ENCODE assay signal across 6 cellular contexts in genomic region chr2:202386495-202386894, GRCh38. TPM values are rescaled to one million over a fixed set of nuclear protein-coding genes. Genes with fewer than 3 reads are reported as not detected.
DNase-seq lines count a peak whose midpoint lies in the region; ATAC-seq and TF ChIP-seq lines count a peak whose summit lies in the region.
"Not testable (repeated sequence)": the region's sequence is repeated elsewhere in the genome, so short reads cannot be mapped to it uniquely, and the experiment has no call there.

No MANE protein-coding gene starts in this region.

- peak overlapping the region; percentile 72 for H3K27ac Mint-ChIP-seq in activated naive CD8-positive, alpha-beta T cell treated with anti-CD3 and anti-CD28 coated beads, Interleukin-2, amount 50 U/mL, for 24 hours
- H3K27ac Mint-ChIP-seq in chondrocyte (ENCODE audit: unreplicated experiment) (peak overlapping the region; percentile 78), mesothelial cell of epicardium (peak overlapping the region; percentile 32), osteocyte (ENCODE audit: unreplicated experiment) (peak overlapping the region; percentile 1)

- POLR2A ChIA-PET in HEK293T (lab: Yijun Ruan, JAX) = not testable (repeated sequence)

- H3K4me3 Mint-ChIP-seq in activated naive CD8-positive, alpha-beta T cell treated with anti-CD3 and anti-CD28 coated beads, Interleukin-2, amount 50 U/mL, for 24 hours; chondrocyte (ENCODE audit: unreplicated experiment); mesothelial cell of epicardium; osteocyte (ENCODE audit: unreplicated experiment): not testable (repeated sequence)

- not testable (repeated sequence) for H3K36me3 ChIP-seq in SJCRH30

- CTCF ChIA-PET in HEK293T (lab: Yijun Ruan, JAX) = not testable (repeated sequence)

- peaks cover 20% of the 10 kb centered on the region for H3K4me1 ChIP-seq in SJCRH30

- not testable (repeated sequence) for H3K9me3 Mint-ChIP-seq in activated naive CD8-positive, alpha-beta T cell treated with anti-CD3 and anti-CD28 coated beads, Interleukin-2, amount 50 U/mL, for 24 hours; chondrocyte (ENCODE audit: low read depth); mesothelial cell of epicardium; osteocyte (ENCODE audit: unreplicated experiment)

- TF ChIP-seq CTCF in chondrocyte (IDR thresholded peaks at IDR 0.05); mesothelial cell of epicardium (IDR thresholded peaks at IDR 0.05; ENCODE audit: unreplicated experiment); osteocyte (IDR thresholded peaks at IDR 0.05): not testable (repeated sequence)

- not testable (repeated sequence) for H3K27me3 Mint-ChIP-seq in activated naive CD8-positive, alpha-beta T cell treated with anti-CD3 and anti-CD28 coated beads, Interleukin-2, amount 50 U/mL, for 24 hours; chondrocyte (ENCODE audit: low read depth); mesothelial cell of epicardium (ENCODE audit: low read depth); osteocyte (ENCODE audit: unreplicated experiment)

- not testable (repeated sequence) for DNase-seq in HEK293T (ENCODE audit: extremely low spot score); SJCRH30; activated naive CD8-positive, alpha-beta T cell treated with anti-CD3 and anti-CD28 coated beads, Interleukin-2, amount 50 U/mL, for 24 hours; chondrocyte (ENCODE audit: low spot score); mesothelial cell of epicardium (ENCODE audit: low spot score in 2 of 2, unreplicated experiment in 2 of 2); osteocyte (ENCODE audit: extremely low spot score, unreplicated experiment)

- ATAC-seq in activated naive CD8-positive, alpha-beta T cell treated with anti-CD3 and anti-CD28 coated beads, Interleukin-2, amount 50 U/mL, for 24 hours = not testable (repeated sequence)

- peaks cover 28% of the 10 kb centered on the region for H3K4me1 Mint-ChIP-seq in activated naive CD8-positive, alpha-beta T cell treated with anti-CD3 and anti-CD28 coated beads, Interleukin-2, amount 50 U/mL, for 24 hours
- peaks cover 45% of the 10 kb centered on the region for H3K4me1 Mint-ChIP-seq in chondrocyte (ENCODE audit: low read depth)
- peaks cover 19% of the 10 kb centered on the region for H3K4me1 Mint-ChIP-seq in mesothelial cell of epicardium
- peaks cover 37% of the 10 kb centered on the region for H3K4me1 Mint-ChIP-seq in osteocyte (ENCODE audit: unreplicated experiment)

- H3K9me3 ChIP-seq in SJCRH30 (replicated peaks) = not testable (repeated sequence)

- peak overlapping the region; percentile 85; the same call in 1 of the 2 replicates for H3K27ac ChIP-seq in SJCRH30

- H3K27me3 ChIP-seq in SJCRH30 = not testable (repeated sequence)

- not testable (repeated sequence) for H3K36me3 Mint-ChIP-seq in activated naive CD8-positive, alpha-beta T cell treated with anti-CD3 and anti-CD28 coated beads, Interleukin-2, amount 50 U/mL, for 24 hours (ENCODE audit: low read depth); chondrocyte (ENCODE audit: low read depth); osteocyte (ENCODE audit: unreplicated experiment)
- H3K36me3 Mint-ChIP-seq in mesothelial cell of epicardium = peaks cover 14% of the 10 kb centered on the region

- H3K4me3 ChIP-seq in SJCRH30 = not testable (repeated sequence)

TF ChIP-seq in HEK293T, 16 proteins besides CTCF, POLR2A, EP300 and RAD21:
- peak; percentile 67; the same call in 1 of the 2 replicates for TF ChIP-seq ZNF384 (IDR thresholded peaks at IDR 0.05)

RNA-seq across cellular contexts. Expression of gene BMPR2, which starts 10.4 kb away (rescaled TPM):
- 17.8 and 23.7 TPM in 2 replicates for total RNA-seq in SJCRH30 (2014; rRNA removed; shearing (Covaris generic))
- 88.5 to 113 TPM (median 92.0 TPM) in 3 replicates for total RNA-seq in chondrocyte
- total RNA-seq in mesothelial cell of epicardium = 75.8 to 81.4 TPM (median 76.5 TPM) in 3 replicates
- 90.6 and 92.3 TPM in 2 replicates for total RNA-seq in osteocyte

Comparison
In these comparisons a context has a peak if more than half of its experiments do, and no peak if none do; other contexts are left out.
1. H3K27ac Mint-ChIP-seq: peak in every context shown above with its lines; median percentile 78 in chondrocyte; 72 in activated naive CD8-positive, alpha-beta T cell treated with anti-CD3 and anti-CD28 coated beads, Interleukin-2, amount 50 U/mL, for 24 hours; 32 in mesothelial cell of epicardium; 1 in osteocyte.